ENCODE assay signal across 8 cellular contexts in genomic region chr16:5032748-5033167, GRCh38. TPM values are rescaled to one million over a fixed set of nuclear protein-coding genes. Genes with fewer than 3 reads are reported as not detected.
DNase-seq lines count a peak whose midpoint lies in the region; ATAC-seq, FAIRE-seq and TF ChIP-seq lines count a peak whose summit lies in the region.

No MANE protein-coding gene starts in this region.

- H3K27ac Mint-ChIP-seq in activated CD8-positive, alpha-beta T cell treated with anti-CD3 and anti-CD28 coated beads, Interleukin-2, amount 10 ng/mL, durations not matched to agents 7 days and 5 days, result peak overlapping the region; percentile 36

- in situ Hi-C loops in GM13977 (cut with MboI; ENCODE audit: low pct_unique_long_range_greater_than_20kb, low sequenced_read_pairs, unreplicated experiment), result no loop called here

- H3K27me3 Mint-ChIP-seq in activated CD8-positive, alpha-beta T cell treated with anti-CD3 and anti-CD28 coated beads, Interleukin-2, amount 10 ng/mL, durations not matched to agents 7 days and 5 days (ENCODE audit: low read depth), result no peaks in the 10 kb centered on the region

- H3K36me3 Mint-ChIP-seq in activated CD8-positive, alpha-beta T cell treated with anti-CD3 and anti-CD28 coated beads, Interleukin-2, amount 10 ng/mL, durations not matched to agents 7 days and 5 days (ENCODE audit: low read depth), result no peaks in the 10 kb centered on the region

- H3K4me3 ChIP-seq in HEK293 (ENCODE audit: low read depth, low read length) (peak overlapping the region; percentile 84), iPS-15b (ENCODE audit: low read depth, low read length) (peak overlapping the region; percentile 76), small intestine (ENCODE audit: low read depth in 1 of 2, low read length in 2 of 2) (peak overlapping the region; percentile 73 to 91)

- no peak for DNase-seq in activated CD8-positive, alpha-beta T cell treated with anti-CD3 and anti-CD28 coated beads, Interleukin-2, amount 10 ng/mL, durations not matched to agents 7 days and 5 days
- peak; percentile 85 for DNase-seq in small intestine
- DNase-seq in GM03348 (ENCODE audit: low spot score), result no peak
- DNase-seq in anterior cingulate cortex (lab: John Stamatoyannopoulos, UW), result no peak
- no peak for DNase-seq in GM13977 (ENCODE audit: low spot score)
- no peak for DNase-seq in activated CD4-positive, CD25-positive, alpha-beta regulatory T cell (lab: John Stamatoyannopoulos, UW)

- no peak overlapping the region for H3K9ac ChIP-seq in iPS-15b (ENCODE audit: low read depth, low read length)

- FAIRE-seq in small intestine (lab: Jason Lieb, UNC), result no peak

- 11 to 30% (median 22%) methylated on average over 12 of the region's 12 CpGs for WGBS in small intestine, 3 donors

- H3K4me1 ChIP-seq in HEK293 (ENCODE audit: control insufficient read depth, insufficient read depth, low read length) (no peaks in the 10 kb centered on the region), iPS-15b (ENCODE audit: control insufficient read depth, insufficient read depth, low read length) (peaks cover 13% of the 10 kb centered on the region), small intestine (ENCODE audit: control insufficient read depth in 2 of 2, insufficient read depth in 1 of 2, low read depth in 1 of 2, low read length in 1 of 2) (peaks cover 0 to 5% of the 10 kb centered on the region in 2 donors)

- no peak for TF ChIP-seq CTCF in HEK293 (tag by site-specific recombination; IDR thresholded peaks at IDR 0.05)
- no peak for TF ChIP-seq CTCF in GM13977 (IDR thresholded peaks at IDR 0.05; ENCODE audit: extremely low read depth, insufficient read depth, missing control alignments)

- H3K4me3 Mint-ChIP-seq in activated CD8-positive, alpha-beta T cell treated with anti-CD3 and anti-CD28 coated beads, Interleukin-2, amount 10 ng/mL, durations not matched to agents 7 days and 5 days, result peak overlapping the region; percentile 82

- no peaks in the 10 kb centered on the region for H3K9me3 Mint-ChIP-seq in activated CD8-positive, alpha-beta T cell treated with anti-CD3 and anti-CD28 coated beads, Interleukin-2, amount 10 ng/mL, durations not matched to agents 7 days and 5 days (ENCODE audit: insufficient read depth)

- CTCF ChIA-PET in HEK293 (lab: Yijun Ruan, JAX), result interaction anchor here (0.6 kb wide), 1 partner anchor 79 kb away, joined by 3 read pairs; no protein-coding TSS in a partner anchor
- CTCF ChIA-PET in activated CD8-positive, alpha-beta T cell treated with anti-CD3 and anti-CD28 coated beads, Interleukin-2, amount 10 ng/mL, durations not matched to agents 7 days and 5 days (lab: Charles Lee), result interaction anchor here (0.7 kb wide), 1 partner anchor 12 kb away, joined by 3 read pairs; no protein-coding TSS in a partner anchor

- no peaks in the 10 kb centered on the region for H3K9me3 ChIP-seq in HEK293 (ENCODE audit: control insufficient read depth, insufficient read depth, low read depth, low read length)
- no peaks in the 10 kb centered on the region for H3K9me3 ChIP-seq in iPS-15b (ENCODE audit: control insufficient read depth, insufficient read depth, low read length)
- H3K9me3 ChIP-seq in small intestine (ENCODE audit: control insufficient read depth, low read depth), result no peaks in the 10 kb centered on the region

- H3K27me3 ChIP-seq in iPS-15b (ENCODE audit: control insufficient read depth, insufficient read depth, low read length) (peaks cover 6% of the 10 kb centered on the region), small intestine (ENCODE audit: control insufficient read depth in 2 of 2, insufficient read depth in 2 of 2, low read length in 2 of 2) (no peaks in the 10 kb centered on the region)

- H3K27ac ChIP-seq in HEK293 (ENCODE audit: extremely low read depth, low read depth, low read length) (no peak overlapping the region), small intestine (ENCODE audit: low read depth in 1 of 2, low read length in 1 of 2) (peak overlapping the region; percentile 72 to 83)

- no peaks in the 10 kb centered on the region for H3K36me3 ChIP-seq in HEK293 (ENCODE audit: control insufficient read depth in 2 of 2, insufficient read depth in 1 of 2, low read length in 2 of 2)
- no peaks in the 10 kb centered on the region for H3K36me3 ChIP-seq in iPS-15b (ENCODE audit: control insufficient read depth, insufficient read depth, low read length)
- peaks cover 0 to 1% of the 10 kb centered on the region in 2 donors for H3K36me3 ChIP-seq in small intestine (ENCODE audit: control insufficient read depth in 2 of 2, insufficient read depth in 2 of 2, low read length in 2 of 2)

- POLR2A ChIA-PET in HEK293 (lab: Yijun Ruan, JAX), result no interaction called here
- POLR2A ChIA-PET in activated CD8-positive, alpha-beta T cell treated with anti-CD3 and anti-CD28 coated beads, Interleukin-2, amount 10 ng/mL, durations not matched to agents 7 days and 5 days (lab: Charles Lee), result interaction anchor here (3.9 kb wide), 1 partner anchor 39 kb away, joined by 18 read pairs; the partner anchor contains the start of gene ALG1

- no peak for ATAC-seq in activated CD8-positive, alpha-beta T cell treated with anti-CD3 and anti-CD28 coated beads, Interleukin-2, amount 10 ng/mL, durations not matched to agents 7 days and 5 days

- peaks cover 23% of the 10 kb centered on the region for H3K4me1 Mint-ChIP-seq in activated CD8-positive, alpha-beta T cell treated with anti-CD3 and anti-CD28 coated beads, Interleukin-2, amount 10 ng/mL, durations not matched to agents 7 days and 5 days (ENCODE audit: low read depth)

TF ChIP-seq in HEK293, 187 proteins besides CTCF, POLR2A, EP300 and RAD21 (continues in another document):
- TF ChIP-seq ZNF175 (tag by site-specific recombination; IDR thresholded peaks at IDR 0.05), result no peak
- no peak for TF ChIP-seq KLF17 (tag by site-specific recombination; IDR thresholded peaks at IDR 0.05)
- no peak for TF ChIP-seq ZNF544 (tag by site-specific recombination; IDR thresholded peaks at IDR 0.05)
- no peak for TF ChIP-seq ZNF19 (tag by site-specific recombination; IDR thresholded peaks at IDR 0.05; ENCODE audit: low read depth)
- TF ChIP-seq ZBTB44 (tag by site-specific recombination; IDR thresholded peaks at IDR 0.05), result no peak
- TF ChIP-seq ZNF354C (tag by site-specific recombination; IDR thresholded peaks at IDR 0.05; ENCODE audit: borderline replicate concordance, low read depth), result no peak
- no peak for TF ChIP-seq ZNF433 (tag by site-specific recombination; IDR thresholded peaks at IDR 0.05; ENCODE audit: low read depth)
- no peak for TF ChIP-seq ZNF488 (tag by site-specific recombination; IDR thresholded peaks at IDR 0.05)
- no peak for TF ChIP-seq ZNF639 (tag by site-specific recombination; IDR thresholded peaks at IDR 0.05)

RNA-seq across cellular contexts. Expression of gene NAGPA, which starts 1.0 kb away (rescaled TPM):
- total RNA-seq in activated CD8-positive, alpha-beta T cell treated with anti-CD3 and anti-CD28 coated beads, Interleukin-2, amount 10 ng/mL, durations not matched to agents 7 days and 5 days, result 10 to 100 TPM; 15.6 TPM
- 10 to 100 TPM; 13.2 to 26.8 (median 17.0) TPM for polyA plus RNA-seq in small intestine

RNA-seq across cellular contexts. Expression of gene C16orf89, which starts 33.0 kb away (rescaled TPM):
- total RNA-seq in activated CD8-positive, alpha-beta T cell treated with anti-CD3 and anti-CD28 coated beads, Interleukin-2, amount 10 ng/mL, durations not matched to agents 7 days and 5 days, result not detected
- polyA plus RNA-seq in small intestine, result 1 to 10 TPM in 2 of 3 donors, not detected in 1; 1.1 to 2.5 TPM

RNA-seq across cellular contexts. Expression of gene ALG1, which starts 38.9 kb away (rescaled TPM):
- total RNA-seq in activated CD8-positive, alpha-beta T cell treated with anti-CD3 and anti-CD28 coated beads, Interleukin-2, amount 10 ng/mL, durations not matched to agents 7 days and 5 days, result 10 to 100 TPM; 23.8 to 25.8 TPM
- 10 to 100 TPM in 1 of 3 donors, 1 to 10 TPM in 2; 4.6 to 35.4 (median 5.6) TPM for polyA plus RNA-seq in small intestine
